8 cellular contexts compared by ENCODE assay signal in genomic region chr18:79393626-79394401, GRCh38. TPM values are rescaled to one million over a fixed set of nuclear protein-coding genes. Genes with fewer than 3 reads are reported as not detected.
DNase-seq lines count a peak whose midpoint lies in the region; ATAC-seq, FAIRE-seq and TF ChIP-seq lines count a peak whose summit lies in the region.

No MANE protein-coding gene starts in this region.

- ATAC-seq in GM21717 (IDR thresholded peaks at IDR 0.05; ENCODE audit: unreplicated experiment): no peak
- ATAC-seq in GM21737 (IDR thresholded peaks at IDR 0.05; ENCODE audit: unreplicated experiment): no peak

- intact Hi-C loops in CD14-positive monocyte (cut with micrococcal nuclease): loop anchor here in 1 of 2 donors (10.0 kb wide), 1 partner anchor 281 kb away; the partner anchor contains the start of gene CTDP1

- TF ChIP-seq CTCF in CD14-positive monocyte (IDR thresholded peaks at IDR 0.05) (no peak), HEK293 (tag by site-specific recombination; IDR thresholded peaks at IDR 0.05) (no peak), nephron progenitor cell (IDR thresholded peaks at IDR 0.05) (no peak)

- CTCF ChIA-PET in HEK293 (lab: Yijun Ruan, JAX): interaction anchor here (0.6 to 2.1 kb wide), 5 partner anchors 9 to 840 kb away, joined by 3 to 11 read pairs (median 5); no protein-coding TSS in a partner anchor

- peaks cover 7 to 10% of the 10 kb centered on the region in 2 donors for H3K36me3 Mint-ChIP-seq in CD14-positive monocyte
- peaks cover under 1% of the 10 kb centered on the region for H3K36me3 Mint-ChIP-seq in activated naive CD4-positive, alpha-beta T cell treated with anti-CD3 and anti-CD28 coated beads, Interleukin-2, amount 50 U/mL, for 24 hours
- H3K36me3 Mint-ChIP-seq in nephron progenitor cell (ENCODE audit: low read depth): no peaks in the 10 kb centered on the region

- H3K4me3 Mint-ChIP-seq in CD14-positive monocyte (peak overlapping the region; percentile 85 to 93), nephron progenitor cell (peak overlapping the region; percentile 80)
- peak overlapping the region; percentile 88 for H3K4me3 Mint-ChIP-seq in activated naive CD4-positive, alpha-beta T cell treated with anti-CD3 and anti-CD28 coated beads, Interleukin-2, amount 50 U/mL, for 24 hours

- DNase-seq in CD14-positive monocyte (ENCODE audit: low spot score) (peak; percentile 73), NCI-H748 treated with DMSO at 0.1 percent for 48 hours (lab: John Stamatoyannopoulos, UW) (peak; percentile 79), frontal cortex (ENCODE audit: low spot score in 2 of 2) (peak; percentile 86 to 91), nephron progenitor cell (peak; percentile 72)

- H3K27ac ChIP-seq in HEK293 (ENCODE audit: extremely low read depth, low read depth, low read length): peak overlapping the region; percentile 70; the same call in 1 of the 2 replicates

- H3K9me3 ChIP-seq in HEK293 (ENCODE audit: control insufficient read depth, insufficient read depth, low read depth, low read length): no peaks in the 10 kb centered on the region

- POLR2A ChIA-PET in HEK293 (lab: Yijun Ruan, JAX): interaction anchor here (0.9 kb wide), 1 partner anchor 85 kb away, joined by 3 read pairs; no protein-coding TSS in a partner anchor

- H3K27ac Mint-ChIP-seq in CD14-positive monocyte: peak overlapping the region in 6 of 7 donors; percentile 21 to 86 (median 80)
- peak overlapping the region; percentile 83 for H3K27ac Mint-ChIP-seq in activated naive CD4-positive, alpha-beta T cell treated with anti-CD3 and anti-CD28 coated beads, Interleukin-2, amount 50 U/mL, for 24 hours
- H3K27ac Mint-ChIP-seq in nephron progenitor cell: no peak overlapping the region

- peaks cover 0 to 17% (median 5%) of the 10 kb centered on the region in 7 donors for H3K9me3 Mint-ChIP-seq in CD14-positive monocyte
- no peaks in the 10 kb centered on the region for H3K9me3 Mint-ChIP-seq in activated naive CD4-positive, alpha-beta T cell treated with anti-CD3 and anti-CD28 coated beads, Interleukin-2, amount 50 U/mL, for 24 hours
- H3K9me3 Mint-ChIP-seq in nephron progenitor cell: peaks cover 6% of the 10 kb centered on the region

- H3K36me3 ChIP-seq in HEK293 (ENCODE audit: control insufficient read depth in 2 of 2, insufficient read depth in 1 of 2, low read length in 2 of 2): no peaks in the 10 kb centered on the region

- peaks cover 6% of the 10 kb centered on the region; the same call in 1 of the 2 replicates for H3K4me1 ChIP-seq in HEK293 (ENCODE audit: control insufficient read depth, insufficient read depth, low read length)

- H3K27me3 Mint-ChIP-seq in CD14-positive monocyte (ENCODE audit: low read depth in 3 of 3) (peaks cover 75 to 93% (median 83%) of the 10 kb centered on the region in 3 donors), nephron progenitor cell (ENCODE audit: low read depth, poor library complexity) (peaks cover 91% of the 10 kb centered on the region)
- H3K27me3 Mint-ChIP-seq in activated naive CD4-positive, alpha-beta T cell treated with anti-CD3 and anti-CD28 coated beads, Interleukin-2, amount 50 U/mL, for 24 hours: no peaks in the 10 kb centered on the region

- peak overlapping the region; percentile 33 for H3K4me3 ChIP-seq in HEK293 (ENCODE audit: low read depth, low read length)

- H3K4me1 Mint-ChIP-seq in CD14-positive monocyte (peaks cover 18% of the 10 kb centered on the region), nephron progenitor cell (peaks cover 17% of the 10 kb centered on the region)
- peaks cover 53% of the 10 kb centered on the region for H3K4me1 Mint-ChIP-seq in activated naive CD4-positive, alpha-beta T cell treated with anti-CD3 and anti-CD28 coated beads, Interleukin-2, amount 50 U/mL, for 24 hours

- no peak for FAIRE-seq in frontal cortex (lab: Jason Lieb, UNC)

TF ChIP-seq in HEK293, 187 proteins besides CTCF, POLR2A, EP300 and RAD21 (continues in another document):
- TF ChIP-seq ZNF561 (tag by site-specific recombination; IDR thresholded peaks at IDR 0.05; ENCODE audit: borderline replicate concordance) (peak; percentile 100), TCF7L2 (IDR thresholded peaks at IDR 0.05; ENCODE audit: borderline replicate concordance, low read depth, low read length) (no peak), ZNF571 (tag by site-specific recombination; IDR thresholded peaks at IDR 0.05) (no peak), ZBTB49 (tag by site-specific recombination; IDR thresholded peaks at IDR 0.05; ENCODE audit: low read depth) (no peak), GLIS2 (tag by site-specific recombination; IDR thresholded peaks at IDR 0.05) (no peak), ZNF473 (tag by site-specific recombination; IDR thresholded peaks at IDR 0.05) (no peak), ZFHX2 (tag by site-specific recombination; conservative IDR thresholded peaks at IDR 0.05) (peak; percentile 90), ZNF324 (tag by site-specific recombination; IDR thresholded peaks at IDR 0.05) (no peak), ZNF138 (tag by site-specific recombination; IDR thresholded peaks at IDR 0.05; ENCODE audit: borderline replicate concordance) (no peak), SETDB1 (IDR thresholded peaks at IDR 0.05; ENCODE audit: insufficient read length, low read length) (no peak), KLF16 (tag by site-specific recombination; IDR thresholded peaks at IDR 0.05) (0 out of 2 replicates have a peak, but pooled peaks have one; percentile 20), HOXA7 (CRISPR knock-in tag; IDR thresholded peaks at IDR 0.05; ENCODE audit: borderline replicate concordance) (no peak), ZNF26 (tag by site-specific recombination; IDR thresholded peaks at IDR 0.05) (no peak), IKZF3 (tag by site-specific recombination; IDR thresholded peaks at IDR 0.05) (peak; percentile 72), ZNF776 (tag by site-specific recombination; IDR thresholded peaks at IDR 0.05; ENCODE audit: borderline replicate concordance) (no peak), ZNF701 (tag by site-specific recombination; IDR thresholded peaks at IDR 0.05) (no peak), OSR2 (tag by site-specific recombination; IDR thresholded peaks at IDR 0.05) (no peak), ZNF404 (tag by site-specific recombination; IDR thresholded peaks at IDR 0.05) (no peak), ZNF248 (tag by site-specific recombination; IDR thresholded peaks at IDR 0.05) (no peak), ZNF521 (tag by site-specific recombination; IDR thresholded peaks at IDR 0.05) (no peak), ZBTB21 (tag by site-specific recombination; IDR thresholded peaks at IDR 0.05) (no peak), ZNF791 (tag by site-specific recombination; IDR thresholded peaks at IDR 0.05) (no peak), ZNF10 (tag by site-specific recombination; IDR thresholded peaks at IDR 0.05) (no peak), ZNF394 (tag by site-specific recombination; IDR thresholded peaks at IDR 0.05; ENCODE audit: borderline replicate concordance) (no peak), KLF10 (tag by site-specific recombination; IDR thresholded peaks at IDR 0.05) (no peak), ZNF433 (tag by site-specific recombination; IDR thresholded peaks at IDR 0.05; ENCODE audit: low read depth) (no peak)
- TF ChIP-seq, protein P1, sequence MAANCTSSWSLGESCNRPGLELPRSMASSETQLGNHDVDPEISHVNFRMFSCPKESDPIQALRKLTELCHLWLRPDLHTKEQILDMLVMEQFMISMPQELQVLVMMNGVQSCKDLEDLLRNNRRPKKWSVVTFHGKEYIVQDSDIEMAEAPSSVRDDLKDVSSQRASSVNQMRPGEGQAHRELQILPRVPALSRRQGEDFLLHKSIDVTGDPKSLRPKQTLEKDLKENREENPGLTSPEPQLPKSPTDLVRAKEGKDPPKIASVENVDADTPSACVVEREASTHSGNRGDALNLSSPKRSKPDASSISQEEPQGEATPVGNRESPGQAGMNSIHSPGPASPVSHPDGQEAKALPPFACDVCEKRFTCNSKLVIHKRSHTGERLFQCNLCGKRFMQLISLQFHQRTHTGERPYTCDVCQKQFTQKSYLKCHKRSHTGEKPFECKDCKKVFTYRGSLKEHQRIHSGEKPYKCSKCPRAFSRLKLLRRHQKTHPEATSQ (tag by site-specific recombination; IDR thresholded peaks at IDR 0.05): no peak

RNA-seq across cellular contexts. Expression of gene NFATC1, which starts 1.9 kb away (rescaled TPM):
- 1 to 10 TPM; 7.8 to 8.3 TPM for polyA plus RNA-seq in CD14-positive monocyte
- total RNA-seq in frontal cortex: 0.41 TPM
